In genomic region chr17:78940708-78941107, GRCh38 we compare ENCODE assay signal across 19 cellular contexts. TPM values are rescaled to one million over a fixed set of nuclear protein-coding genes. Genes with fewer than 3 reads are reported as not detected.
DNase-seq lines count a peak whose midpoint lies in the region; FAIRE-seq and TF ChIP-seq lines count a peak whose summit lies in the region.
"Had no signal": no experiment of that assay in that cellular context is flagged by ENCODE, and none has a peak within 500 bp of the region (broad histone marks: within the 10 kb centered on the region; RNA-seq: fewer than 3 reads in every experiment).

No MANE protein-coding gene starts in this region.

- H3K9me3 Mint-ChIP-seq in astrocyte (ENCODE audit: unreplicated experiment) = no peaks in the 10 kb centered on the region
- H3K9me3 Mint-ChIP-seq: activated naive CD4-positive, alpha-beta T cell treated with anti-CD3 and anti-CD28 coated beads, Interleukin-2, amount 50 U/mL, for 72 hours; central memory CD8-positive, alpha-beta T cell; neural crest cell had no signal

- TF ChIP-seq RAD21 in SK-N-SH (IDR thresholded peaks at IDR 0.05; ENCODE audit: low read length) = no peak

- no peaks in the 10 kb centered on the region for H4K20me1 ChIP-seq in BLaER1 treated with 17β-estradiol and CSF1 and Interleukin-3, amounts not matched to agents 10 nM and 100 nM
- no peaks in the 10 kb centered on the region for H4K20me1 ChIP-seq in astrocyte (ENCODE audit: insufficient read depth, low read length)
- H4K20me1 ChIP-seq in SK-N-SH (ENCODE audit: insufficient read depth) = no peaks in the 10 kb centered on the region

- H3F3A ChIP-seq in SK-N-SH (replicated peaks; ENCODE audit: insufficient read depth) = peaks cover 24% of the 10 kb centered on the region

- H3K27me3 ChIP-seq in BLaER1 treated with 17β-estradiol and CSF1 and Interleukin-3, amounts not matched to agents 10 nM and 100 nM = peaks cover 0 to 6% (median 0%) of the 10 kb centered on the region in 11 experiments; a peak in 3 of 22 replicates
- H3K27me3 ChIP-seq in H7 (ENCODE audit: control insufficient read depth, insufficient read depth, low read length) (no peaks in the 10 kb centered on the region), astrocyte (ENCODE audit: insufficient read depth, low read length) (no peaks in the 10 kb centered on the region), SK-N-SH (ENCODE audit: insufficient read depth) (no peaks in the 10 kb centered on the region)
- H3K27me3 ChIP-seq: heart right ventricle had no signal

- H3K36me3 ChIP-seq in BLaER1 treated with 17β-estradiol and CSF1 and Interleukin-3, amounts not matched to agents 10 nM and 100 nM = no peaks in the 10 kb centered on the region
- no peaks in the 10 kb centered on the region for H3K36me3 ChIP-seq in H7 (replicated peaks; ENCODE audit: control insufficient read depth, insufficient read depth, low read length)
- H3K36me3 ChIP-seq in astrocyte (ENCODE audit: insufficient read depth, low read length) = no peaks in the 10 kb centered on the region
- H3K36me3 ChIP-seq in kidney (ENCODE audit: control insufficient read depth in 1 of 2, insufficient read depth in 2 of 2, low read length in 2 of 2) = no peaks in the 10 kb centered on the region
- H3K36me3 ChIP-seq in SK-N-SH (replicated peaks in 1 of 2; ENCODE audit: control insufficient read depth in 1 of 2, insufficient read depth in 2 of 2, low read length in 1 of 2) = no peaks in the 10 kb centered on the region
- H3K36me3 ChIP-seq: heart right ventricle, WERI-Rb-1 had no signal

- no peak overlapping the region for H3K4me3 ChIP-seq in BLaER1 treated with 17β-estradiol and CSF1 and Interleukin-3, amounts not matched to agents 10 nM and 100 nM
- H3K4me3 ChIP-seq in H7 (ENCODE audit: insufficient read depth, low read depth, low read length) (no peak overlapping the region), astrocyte (ENCODE audit: insufficient read depth, low read depth, low read length) (no peak overlapping the region), kidney (ENCODE audit: low read length in 2 of 2) (no peak overlapping the region), SK-N-SH (ENCODE audit: low read depth in 2 of 2, low read length in 1 of 2) (no peak overlapping the region)
- H3K4me3 ChIP-seq: heart right ventricle had no signal

- H3K79me2 ChIP-seq in astrocyte (ENCODE audit: insufficient read depth, low read length) = no peaks in the 10 kb centered on the region
- H3K79me2 ChIP-seq in SK-N-SH (ENCODE audit: insufficient read depth) = no peaks in the 10 kb centered on the region

- H3K27ac ChIP-seq in BLaER1 treated with 17β-estradiol and CSF1 and Interleukin-3, amounts not matched to agents 10 nM and 100 nM = no peak overlapping the region
- H3K27ac ChIP-seq in astrocyte (ENCODE audit: low read depth, low read length) (no peak overlapping the region), kidney (ENCODE audit: low read depth in 2 of 2, low read length in 2 of 2) (no peak overlapping the region), SK-N-SH (ENCODE audit: low read depth in 2 of 2, low read length in 1 of 2) (no peak overlapping the region)
- H3K27ac ChIP-seq: heart right ventricle, KMS-11, WERI-Rb-1 had no signal

- no peaks in the 10 kb centered on the region for H3K36me3 Mint-ChIP-seq in astrocyte (ENCODE audit: low read depth, unreplicated experiment)
- H3K36me3 Mint-ChIP-seq: activated naive CD4-positive, alpha-beta T cell treated with anti-CD3 and anti-CD28 coated beads, Interleukin-2, amount 50 U/mL, for 72 hours had no signal

- CTCF ChIA-PET in SK-N-SH (lab: Yijun Ruan, JAX) = interaction anchor here (0.7 to 9.5 kb wide), 8 partner anchors 9 to 900 kb away, joined by 3 to 93 read pairs (median 4); no protein-coding TSS in a partner anchor

- H3K27me3 Mint-ChIP-seq in astrocyte (ENCODE audit: low read depth, unreplicated experiment) = peaks cover 11% of the 10 kb centered on the region

- H3K9ac ChIP-seq in BLaER1 treated with 17β-estradiol and CSF1 and Interleukin-3, amounts not matched to agents 10 nM and 100 nM = no peak overlapping the region
- H3K9ac ChIP-seq in astrocyte (ENCODE audit: low read length) (no peak overlapping the region), kidney (ENCODE audit: low read length in 2 of 2) (no peak overlapping the region), SK-N-SH (no peak overlapping the region)
- H3K9ac ChIP-seq: KMS-11 had no signal

- WGBS in SK-N-SH (ENCODE audit: low lambda C conversion rate) = 86% methylated on average over 6 of the region's 6 CpGs

- POLR2A ChIA-PET in SK-N-SH (lab: Yijun Ruan, JAX) = no interaction called here

- no peak for FAIRE-seq in astrocyte (lab: Jason Lieb, UNC)
- no peak for FAIRE-seq in kidney (lab: Jason Lieb, UNC)
- FAIRE-seq: G401.6 had no signal

- intact Hi-C loops in kidney (cut with DNase I) = no loop called here

- no peak overlapping the region for H3K4me3 Mint-ChIP-seq in astrocyte (ENCODE audit: unreplicated experiment)
- H3K4me3 Mint-ChIP-seq: central memory CD8-positive, alpha-beta T cell; neural crest cell had no signal

- no peak overlapping the region for H2AFZ ChIP-seq in astrocyte (ENCODE audit: low read depth, low read length)
- no peak overlapping the region for H2AFZ ChIP-seq in SK-N-SH (ENCODE audit: low read depth)

- DNase-seq in H7 (peak; percentile 92), astrocyte (ENCODE audit: low read depth) (peak; percentile 63), kidney (peak; percentile 29), SK-N-SH (no peak), 8988T (no peak), NOMO-1 treated with dmso at 0.1 percent for 144 hours (lab: John Stamatoyannopoulos, UW; ENCODE audit: unreplicated experiment) (no peak), RPMI8226 (no peak)
- DNase-seq: heart right ventricle; NCI-H1930; stimulated activated CD4-positive, alpha-beta T cell treated with anti-CD3 and anti-CD28 coated beads, Interleukin-4, amount 100 ng/mL, for 24 hours; WERI-Rb-1 had no signal

- no peak for TF ChIP-seq EP300 in SK-N-SH (IDR thresholded peaks at IDR 0.05; ENCODE audit: borderline replicate concordance in 1 of 2, low read depth in 1 of 2, low read length in 1 of 2)

- no peaks in the 10 kb centered on the region for H3K9me2 ChIP-seq in SK-N-SH

- peak overlapping the region in 9 of 11 experiments; percentile 35 to 60 (median 56); a peak in 15 of 22 replicates for H3K4me2 ChIP-seq in BLaER1 treated with 17β-estradiol and CSF1 and Interleukin-3, amounts not matched to agents 10 nM and 100 nM
- no peak overlapping the region for H3K4me2 ChIP-seq in astrocyte (ENCODE audit: low read length)
- no peak overlapping the region for H3K4me2 ChIP-seq in SK-N-SH
- H3K4me2 ChIP-seq: KMS-11 had no signal

- H3K27ac Mint-ChIP-seq in astrocyte (ENCODE audit: unreplicated experiment) = no peak overlapping the region
- H3K27ac Mint-ChIP-seq: activated naive CD4-positive, alpha-beta T cell treated with anti-CD3 and anti-CD28 coated beads, Interleukin-2, amount 50 U/mL, for 72 hours had no signal

- peaks cover 18 to 54% (median 47%) of the 10 kb centered on the region in 10 experiments for H3K4me1 ChIP-seq in BLaER1 treated with 17β-estradiol and CSF1 and Interleukin-3, amounts not matched to agents 10 nM and 100 nM
- peaks cover 29% of the 10 kb centered on the region for H3K4me1 ChIP-seq in astrocyte (ENCODE audit: insufficient read depth, low read length)
- no peaks in the 10 kb centered on the region for H3K4me1 ChIP-seq in kidney (ENCODE audit: control insufficient read depth in 1 of 2, insufficient read depth in 1 of 2, low read depth in 1 of 2, low read length in 2 of 2)
- peaks cover 23 to 25% of the 10 kb centered on the region in 2 experiments; a peak in 3 of 4 replicates for H3K4me1 ChIP-seq in SK-N-SH (ENCODE audit: control insufficient read depth in 1 of 2, insufficient read depth in 2 of 2, low read depth in 1 of 2, low read length in 1 of 2)

- no peaks in the 10 kb centered on the region for H3K9me3 ChIP-seq in BLaER1 treated with 17β-estradiol and CSF1 and Interleukin-3, amounts not matched to agents 10 nM and 100 nM (replicated peaks in 1 of 11)
- H3K9me3 ChIP-seq in astrocyte (ENCODE audit: insufficient read depth, low read depth, low read length) = no peaks in the 10 kb centered on the region
- H3K9me3 ChIP-seq in kidney (ENCODE audit: control insufficient read depth in 1 of 2, low read length in 2 of 2) = no peaks in the 10 kb centered on the region
- H3K9me3 ChIP-seq in SK-N-SH = no peaks in the 10 kb centered on the region
- H3K9me3 ChIP-seq: heart right ventricle had no signal

- TF ChIP-seq CTCF in astrocyte (IDR thresholded peaks at IDR 0.05; ENCODE audit: insufficient read depth, low read depth, low read length) (no peak), kidney (IDR thresholded peaks at IDR 0.05; ENCODE audit: borderline replicate concordance, extremely low read depth, insufficient read depth) (no peak), SK-N-SH (IDR thresholded peaks at IDR 0.05) (no peak)

- H3K4me1 Mint-ChIP-seq in astrocyte (ENCODE audit: low read depth, unreplicated experiment) = peaks cover 15% of the 10 kb centered on the region
- H3K4me1 Mint-ChIP-seq: central memory CD8-positive, alpha-beta T cell had no signal

TF ChIP-seq in SK-N-SH, 30 proteins besides CTCF, POLR2A, EP300 and RAD21 (continues in another document):
- TF ChIP-seq TCF12 (IDR thresholded peaks at IDR 0.05) = no peak
- TF ChIP-seq RXRA (IDR thresholded peaks at IDR 0.05; ENCODE audit: borderline replicate concordance, low read depth) = no peak

RNA-seq across cellular contexts. Expression of gene TIMP2, which starts 15.5 kb away (rescaled TPM):
- total RNA-seq in H7 (2014; rRNA removed; shearing (Covaris generic)) = 12.3 and 13.9 TPM in 2 replicates
- total RNA-seq in astrocyte = 184 and 187 TPM in 2 replicates
- total RNA-seq in kidney = 172 TPM
- polyA plus RNA-seq in kidney (ENCODE audit: insufficient read depth, low read depth, low replicate concordance) = 72.1 TPM
- 256 and 441 TPM in 2 replicates for polyA plus RNA-seq in SK-N-SH (2012; rRNA removed)
- 528 and 616 TPM in 2 replicates for polyA plus RNA-seq in SK-N-SH (2012; cell fraction: cytosol; rRNA removed)
- 334 and 427 TPM in 2 replicates for polyA plus RNA-seq in SK-N-SH (2012; cell fraction: nucleus; rRNA removed)

RNA-seq across cellular contexts. Expression of gene CEP295NL, which starts 37.7 kb away (rescaled TPM):
- total RNA-seq in H7 (2014; rRNA removed; shearing (Covaris generic)) = 0.07 TPM in 1 of 2 replicates, not detected in the other
- total RNA-seq in astrocyte (1.3 and 1.6 TPM in 2 replicates), kidney (3.6 TPM)
- polyA plus RNA-seq in kidney (ENCODE audit: insufficient read depth, low read depth, low replicate concordance) (not detected), SK-N-SH (2012; rRNA removed) (0.31 and 0.35 TPM in 2 replicates)
- 0.17 and 0.21 TPM in 2 replicates for polyA plus RNA-seq in SK-N-SH (2012; cell fraction: cytosol; rRNA removed)
- polyA plus RNA-seq in SK-N-SH (2012; cell fraction: nucleus; rRNA removed) = 0.68 and 0.97 TPM in 2 replicates
- total RNA-seq: OCI-LY7 had no signal
- polyA plus RNA-seq: liver had no signal

RNA-seq across cellular contexts. Expression of gene LGALS3BP, which starts 39.0 kb away (rescaled TPM):
- total RNA-seq in H7 (2014; rRNA removed; shearing (Covaris generic)) = 116 and 129 TPM in 2 replicates
- total RNA-seq in astrocyte = 495 and 654 TPM in 2 replicates
- total RNA-seq in kidney = 240 TPM
- 310 TPM for polyA plus RNA-seq in kidney (ENCODE audit: insufficient read depth, low read depth, low replicate concordance)
- 272 and 579 TPM in 2 replicates for polyA plus RNA-seq in SK-N-SH (2012; rRNA removed)
- polyA plus RNA-seq in SK-N-SH (2012; cell fraction: cytosol; rRNA removed) = 169 and 266 TPM in 2 replicates
- polyA plus RNA-seq in SK-N-SH (2012; cell fraction: nucleus; rRNA removed) = 757 and 838 TPM in 2 replicates

Comparison
In these comparisons a context has a peak if more than half of its experiments do, and no peak if none do; other contexts are left out.
1. H3K4me2 ChIP-seq: peak in BLaER1 treated with 17β-estradiol and CSF1 and Interleukin-3, amounts not matched to agents 10 nM and 100 nM (9 of 11); none in astrocyte (single experiment) and SK-N-SH (single experiment).
2. DNase-seq: peak in H7 (single experiment), astrocyte (single experiment) and kidney (single experiment); none in SK-N-SH (single experiment), 8988T (single experiment), NOMO-1 treated with dmso at 0.1 percent for 144 hours (single experiment) and RPMI8226 (single experiment).
3. RNA of gene TIMP2, which starts 15.5 kb away (total RNA-seq): 184 to 187 TPM in astrocyte and 172 TPM in kidney (single experiment); 12.3 to 13.9 TPM in H7; every median in the first group is over 10 times any median in the second.